ENCODE assay signal across 15 cellular contexts in the genomic region with DNA sequence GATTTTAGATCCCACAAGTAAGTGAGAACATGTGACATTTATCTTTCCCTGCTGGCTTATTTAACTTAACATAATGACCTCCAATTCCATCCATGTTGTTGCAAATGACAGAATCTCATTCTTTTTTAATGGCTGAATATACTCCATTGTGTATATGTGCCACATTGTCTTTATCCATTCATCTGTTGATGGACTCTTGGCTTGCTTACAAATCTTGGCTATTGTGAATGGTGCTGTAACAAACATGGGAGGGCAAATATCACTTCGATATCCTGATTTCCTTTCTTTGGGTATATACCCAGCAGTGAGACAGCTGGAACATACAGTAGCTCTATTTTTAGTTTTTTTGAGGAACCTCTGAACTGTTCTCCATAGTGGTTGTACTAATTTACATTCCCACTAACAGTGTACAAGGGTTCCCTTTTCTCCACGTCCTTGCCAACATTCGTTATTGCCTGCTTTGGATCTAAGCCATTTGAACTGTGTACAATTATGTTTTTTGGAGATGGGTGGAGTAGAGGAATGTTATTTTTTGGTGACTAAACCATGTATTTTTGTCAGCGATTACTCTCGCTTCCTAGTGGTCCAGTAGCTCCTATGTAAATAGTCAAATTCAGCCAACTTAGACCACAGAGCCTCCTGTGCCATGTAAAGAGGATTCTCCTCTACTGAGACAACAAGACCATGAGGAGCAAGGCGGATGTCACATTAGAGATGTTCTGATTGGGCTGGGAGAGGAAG.
DNase-seq lines count a peak whose midpoint lies in the region; ATAC-seq and TF ChIP-seq lines count a peak whose summit lies in the region.
"Had no signal": no experiment of that assay in that cellular context is flagged by ENCODE, and none has a peak within 500 bp of the region (broad histone marks: within the 10 kb centered on the region; RNA-seq: fewer than 3 reads in every experiment).

No MANE protein-coding gene starts in this region.

- H3K36me3 Mint-ChIP-seq in activated naive CD8-positive, alpha-beta T cell = no peaks in the 10 kb centered on the region
- peaks cover 5% of the 10 kb centered on the region for H3K36me3 Mint-ChIP-seq in activated naive CD8-positive, alpha-beta T cell treated with anti-CD3 and anti-CD28 coated beads for 36 hours
- no peaks in the 10 kb centered on the region for H3K36me3 Mint-ChIP-seq in HFFc6 (ENCODE audit: low read depth)
- H3K36me3 Mint-ChIP-seq: stimulated activated memory B cell treated with anti-CD40 and anti-IgM and Interleukin-4, amounts not matched to agents 10 μg/mL and 1 μg/mL and 100 μg/mL, for 72 hours had no signal

- H3K9ac ChIP-seq in neuronal stem cell (ENCODE audit: low read depth, low read length, poor library complexity) = no peak overlapping the region

- H3K27ac Mint-ChIP-seq in activated naive CD8-positive, alpha-beta T cell = peak overlapping the region; percentile 3
- H3K27ac Mint-ChIP-seq in activated naive CD8-positive, alpha-beta T cell treated with anti-CD3 and anti-CD28 coated beads for 36 hours = no peak overlapping the region
- H3K27ac Mint-ChIP-seq in HFFc6 = no peak overlapping the region
- H3K27ac Mint-ChIP-seq: activated naive CD4-positive, alpha-beta T cell treated with anti-CD3 and anti-CD28 coated beads for 36 hours; stimulated activated memory B cell treated with anti-CD40 and anti-IgM and Interleukin-4, amounts not matched to agents 10 μg/mL and 1 μg/mL and 100 μg/mL, for 72 hours had no signal

- no CpG with 5 or more reads among the region's 6 CpGs for WGBS in neuronal stem cell (ENCODE audit: extremely low coverage in 2 of 2, insufficient read length in 2 of 2, insufficient replicate concordance in 1 of 2), 2 donors

- H3K4ac ChIP-seq in neuronal stem cell (ENCODE audit: low read length) = no peak overlapping the region

- H4K91ac ChIP-seq in neuronal stem cell (ENCODE audit: low read depth, low read length, poor library complexity) = no peak overlapping the region

- H3K4me1 ChIP-seq in neuronal stem cell (ENCODE audit: control insufficient read depth in 2 of 2, insufficient read depth in 1 of 2, low read depth in 1 of 2, low read length in 2 of 2) = peaks cover 0 to 5% of the 10 kb centered on the region in 2 donors
- H3K4me1 ChIP-seq: prostate gland had no signal

- H3K23ac ChIP-seq in neuronal stem cell (ENCODE audit: low read depth, low read length, poor library complexity) = no peak overlapping the region

- no peak for DNase-seq in activated naive CD8-positive, alpha-beta T cell treated with anti-CD3 and anti-CD28 coated beads for 36 hours
- DNase-seq in NCI-H2081 (lab: John Stamatoyannopoulos, UW) (peak; percentile 70 to 91), dermis blood vessel endothelial cell (peak; percentile 49), sciatic nerve (ENCODE audit: low spot score) (no peak), neuronal stem cell (ENCODE audit: low spot score) (no peak), HFFc6 (no peak), SW480 (ENCODE audit: low spot score) (no peak)
- DNase-seq: NCI-H2227 treated with DMSO at 0.1 percent for 48 hours, T-helper 9 cell had no signal

- H3K9me3 Mint-ChIP-seq in activated naive CD8-positive, alpha-beta T cell (ENCODE audit: low read depth) = no peaks in the 10 kb centered on the region
- no peaks in the 10 kb centered on the region for H3K9me3 Mint-ChIP-seq in activated naive CD8-positive, alpha-beta T cell treated with anti-CD3 and anti-CD28 coated beads for 36 hours
- H3K9me3 Mint-ChIP-seq in HFFc6 = no peaks in the 10 kb centered on the region
- H3K9me3 Mint-ChIP-seq: activated naive CD4-positive, alpha-beta T cell treated with anti-CD3 and anti-CD28 coated beads for 36 hours; stimulated activated memory B cell treated with anti-CD40 and anti-IgM and Interleukin-4, amounts not matched to agents 10 μg/mL and 1 μg/mL and 100 μg/mL, for 72 hours had no signal

- H3K18ac ChIP-seq in neuronal stem cell (ENCODE audit: low read length) = no peak overlapping the region

- H3K4me1 Mint-ChIP-seq in activated naive CD8-positive, alpha-beta T cell (ENCODE audit: low read depth) = peaks cover 7% of the 10 kb centered on the region
- H3K4me1 Mint-ChIP-seq in activated naive CD8-positive, alpha-beta T cell treated with anti-CD3 and anti-CD28 coated beads for 36 hours = peaks cover 15% of the 10 kb centered on the region
- peaks cover 25% of the 10 kb centered on the region for H3K4me1 Mint-ChIP-seq in HFFc6 (ENCODE audit: low read depth)
- H3K4me1 Mint-ChIP-seq: stimulated activated memory B cell treated with anti-CD40 and anti-IgM and Interleukin-4, amounts not matched to agents 10 μg/mL and 1 μg/mL and 100 μg/mL, for 72 hours had no signal

- no peak overlapping the region for H4K8ac ChIP-seq in neuronal stem cell (ENCODE audit: low read depth, low read length)

- H2BK15ac ChIP-seq in neuronal stem cell (ENCODE audit: low read length) = no peak overlapping the region

- H3K27ac ChIP-seq in neuronal stem cell (replicated peaks; ENCODE audit: low read length) = no peak overlapping the region
- H3K27ac ChIP-seq: esophagus muscularis mucosa, prostate gland had no signal

- intact Hi-C loops in sciatic nerve (cut with DNase I) = loop anchor here (10.0 kb wide), 1 partner anchor 780 kb away; no protein-coding TSS in a partner anchor

- H3K4me3 ChIP-seq in neuronal stem cell (ENCODE audit: low read length in 2 of 2) = no peak overlapping the region
- H3K4me3 ChIP-seq: esophagus muscularis mucosa, K562, prostate gland had no signal

- no peak overlapping the region for H2AFZ ChIP-seq in neuronal stem cell (ENCODE audit: low read length)

- no peak overlapping the region for H3K14ac ChIP-seq in neuronal stem cell (ENCODE audit: low read length)

- no peaks in the 10 kb centered on the region for H3K36me3 ChIP-seq in neuronal stem cell (replicated peaks in 1 of 2; ENCODE audit: control insufficient read depth in 2 of 2, insufficient read depth in 2 of 2, low read length in 2 of 2)
- H3K36me3 ChIP-seq: esophagus muscularis mucosa, prostate gland had no signal

- H3K27me3 Mint-ChIP-seq in activated naive CD8-positive, alpha-beta T cell = no peaks in the 10 kb centered on the region
- no peaks in the 10 kb centered on the region for H3K27me3 Mint-ChIP-seq in activated naive CD8-positive, alpha-beta T cell treated with anti-CD3 and anti-CD28 coated beads for 36 hours
- H3K27me3 Mint-ChIP-seq in HFFc6 (ENCODE audit: insufficient read depth) = peaks cover 8% of the 10 kb centered on the region
- H3K27me3 Mint-ChIP-seq: stimulated activated memory B cell treated with anti-CD40 and anti-IgM and Interleukin-4, amounts not matched to agents 10 μg/mL and 1 μg/mL and 100 μg/mL, for 72 hours had no signal

- no peak overlapping the region for H3K4me3 Mint-ChIP-seq in activated naive CD8-positive, alpha-beta T cell
- no peak overlapping the region for H3K4me3 Mint-ChIP-seq in activated naive CD8-positive, alpha-beta T cell treated with anti-CD3 and anti-CD28 coated beads for 36 hours
- no peak overlapping the region for H3K4me3 Mint-ChIP-seq in HFFc6
- H3K4me3 Mint-ChIP-seq: activated naive CD4-positive, alpha-beta T cell treated with anti-CD3 and anti-CD28 coated beads for 36 hours; stimulated activated memory B cell treated with anti-CD40 and anti-IgM and Interleukin-4, amounts not matched to agents 10 μg/mL and 1 μg/mL and 100 μg/mL, for 72 hours had no signal

- no peaks in the 10 kb centered on the region for H3K9me3 ChIP-seq in neuronal stem cell (replicated peaks in 1 of 2; ENCODE audit: control insufficient read depth in 2 of 2, insufficient read depth in 1 of 2, low read depth in 1 of 2, low read length in 2 of 2)
- H3K9me3 ChIP-seq: esophagus muscularis mucosa, prostate gland had no signal

- H2BK5ac ChIP-seq in neuronal stem cell (ENCODE audit: low read length) = no peak overlapping the region

- no peak overlapping the region for H3K4me2 ChIP-seq in neuronal stem cell (ENCODE audit: insufficient read depth, low read length, poor library complexity, severe bottlenecking)

- H2AK5ac ChIP-seq in neuronal stem cell (ENCODE audit: low read depth, low read length) = no peak overlapping the region

- H2BK12ac ChIP-seq in neuronal stem cell (ENCODE audit: low read length) = no peak overlapping the region

- peak; percentile 35 for ATAC-seq in sciatic nerve
- ATAC-seq: stimulated activated memory B cell treated with anti-CD40 and anti-IgM and Interleukin-4, amounts not matched to agents 10 μg/mL and 1 μg/mL and 100 μg/mL, for 72 hours had no signal

- H2BK120ac ChIP-seq in neuronal stem cell (ENCODE audit: low read depth, low read length) = no peak overlapping the region

- H3K27me3 ChIP-seq in neuronal stem cell (ENCODE audit: control insufficient read depth in 3 of 3, insufficient read depth in 3 of 3, low read depth in 1 of 3, low read length in 3 of 3) = no peaks in the 10 kb centered on the region
- H3K27me3 ChIP-seq: esophagus muscularis mucosa had no signal

- no peaks in the 10 kb centered on the region for H3K79me1 ChIP-seq in neuronal stem cell (ENCODE audit: low read depth, low read length)

- TF ChIP-seq CTCF in HFFc6 (IDR thresholded peaks at IDR 0.05) = no peak

Comparison
In these comparisons a context has a peak if more than half of its experiments do, and no peak if none do; other contexts are left out.
1. DNase-seq: peak in NCI-H2081 (2 of 2) and dermis blood vessel endothelial cell (single experiment); none in activated naive CD8-positive, alpha-beta T cell treated with anti-CD3 and anti-CD28 coated beads for 36 hours (single experiment), sciatic nerve (single experiment), neuronal stem cell (single experiment), HFFc6 (single experiment) and SW480 (single experiment).